Comparison of ENCODE assay signal across 25 cellular contexts in genomic region chr19:30564551-30565011, GRCh38.
DNase-seq lines count a peak whose midpoint lies in the region; ATAC-seq, FAIRE-seq and TF ChIP-seq lines count a peak whose summit lies in the region.
"Had no signal": no experiment of that assay in that cellular context is flagged by ENCODE, and none has a peak within 500 bp of the region (broad histone marks: within the 10 kb centered on the region; RNA-seq: fewer than 3 reads in every experiment).

No MANE protein-coding gene starts in this region.

- FAIRE-seq in GM12892 (lab: Jason Lieb, UNC): no peak
- FAIRE-seq: HTR-8/SVneo had no signal

- DNase-seq in DMS 273 (lab: John Stamatoyannopoulos, UW; ENCODE audit: unreplicated experiment) (peak; percentile 30), DMS 273 treated with DMSO at 0.1 percent for 48 hours (lab: John Stamatoyannopoulos, UW) (no peak), caudate nucleus (lab: John Stamatoyannopoulos, UW) (peak in 37 of 61 donors; percentile 8 to 72 (median 36)), islet precursor cell (peak; percentile 31), superior temporal gyrus (ENCODE audit: extremely low spot score) (peak; percentile 88), GM12892 (ENCODE audit: insufficient read length) (no peak)
- DNase-seq in activated naive CD4-positive, alpha-beta T cell treated with Interleukin-2 at 50 U/mL for 16 hours: no peak
- DNase-seq: activated CD8-positive, alpha-beta T cell treated with anti-CD3 and anti-CD28 coated beads, Interleukin-2, amount 10 ng/mL, durations not matched to agents 7 days and 5 days; activated effector memory CD4-positive, alpha-beta T cell treated with anti-CD3 and anti-CD28 coated beads, Interleukin-2, amount 50 U/mL, for 16 hours; CD8-positive, alpha-beta T cell; cerebellar nuclear complex; DMS79 treated with DMSO at 0.1 percent for 48 hours; heart left ventricle; KBM-7; left lung; MG63; NCI-H2029 treated with DMSO at 0.1 percent for 48 hours; nephron progenitor cell; SHP77; stimulated activated CD4-positive, alpha-beta T cell treated with anti-CD3 and anti-CD28 coated beads, Interleukin-15, amount 100 ng/mL, for 24 hours; SW 1271 had no signal

- peak overlapping the region; percentile 95 for H3K27ac ChIP-seq in caudate nucleus (ENCODE audit: low read depth, low read length)
- H3K27ac ChIP-seq: 22Rv1, heart left ventricle, left lung had no signal

- ATAC-seq in GM21515 (IDR thresholded peaks at IDR 0.05; ENCODE audit: unreplicated experiment): no peak
- ATAC-seq: activated CD4-positive, CD25-positive, alpha-beta regulatory T cell treated with anti-CD3 and anti-CD28 coated beads, Interleukin-2, amount 50 U/mL, for 24 hours; activated CD8-positive, alpha-beta T cell treated with anti-CD3 and anti-CD28 coated beads, Interleukin-2, amount 10 ng/mL, durations not matched to agents 7 days and 5 days; CD8-positive, alpha-beta T cell; heart left ventricle; left lung had no signal

- no peak for TF ChIP-seq POLR2A in GM12892 (IDR thresholded peaks at IDR 0.05; ENCODE audit: low read depth, low read length)

Comparison
In these comparisons a context has a peak if more than half of its experiments do, and no peak if none do; other contexts are left out.
1. DNase-seq: peak in DMS 273 (single experiment), caudate nucleus (37 of 61), islet precursor cell (single experiment) and superior temporal gyrus (single experiment); none in DMS 273 treated with DMSO at 0.1 percent for 48 hours (single experiment), GM12892 (single experiment) and activated naive CD4-positive, alpha-beta T cell treated with Interleukin-2 at 50 U/mL for 16 hours (single experiment).